8 cellular contexts compared by ENCODE assay signal in genomic region chr4:140049924-140050681, GRCh38.
DNase-seq lines count a peak whose midpoint lies in the region; ATAC-seq and TF ChIP-seq lines count a peak whose summit lies in the region.

No MANE protein-coding gene starts in this region.

- 69 to 75% methylated on average over 7 of the region's 7 CpGs for WGBS in heart right ventricle, 2 donors
- 77 to 78% methylated on average over 7 of the region's 7 CpGs for WGBS in thyroid gland, 2 donors

- TF ChIP-seq CTCF in heart right ventricle (IDR thresholded peaks at IDR 0.05) = peak in 5 of 9 donors; percentile 18 to 55 (median 40)
- TF ChIP-seq CTCF in left lung (IDR thresholded peaks at IDR 0.05) = no peak
- TF ChIP-seq CTCF in thyroid gland (IDR thresholded peaks at IDR 0.05) = no peak

- H3K4me3 ChIP-seq in heart right ventricle (peak overlapping the region in 9 of 10 donors; percentile 16 to 55 (median 49)), adipocyte (ENCODE audit: low read length) (peak overlapping the region; percentile 81), left lung (no peak overlapping the region), thyroid gland (replicated peaks in 1 of 3) (no peak overlapping the region)

- H3K9me3 ChIP-seq in heart right ventricle (no peaks in the 10 kb centered on the region), adipocyte (ENCODE audit: control insufficient read depth, low read length) (no peaks in the 10 kb centered on the region), left lung (no peaks in the 10 kb centered on the region), thyroid gland (no peaks in the 10 kb centered on the region)

- H3K27ac ChIP-seq in heart right ventricle = peak overlapping the region in 8 of 10 donors; percentile 21 to 84 (median 66)
- peak overlapping the region; percentile 63 to 79 for H3K27ac ChIP-seq in left lung
- H3K27ac ChIP-seq in thyroid gland = peak overlapping the region in 1 of 3 donors; percentile 27

- intact Hi-C loops in heart right ventricle (cut with DNase I) = loop anchor here (1.0 to 10.0 kb wide), 13 partner anchors 42 to 318 kb away; partner anchors contain the start of gene MAML3 (in 5 of the 10)
- intact Hi-C loops in left ventricle myocardium superior (cut with micrococcal nuclease) = no loop called here
- intact Hi-C loops in left lung (cut with DNase I) = loop anchor here in 1 of 2 donors (5.0 to 10.0 kb wide), 2 partner anchors 102 to 205 kb away; partner anchors contain the start of gene MAML3
- intact Hi-C loops in thyroid gland (cut with DNase I) = loop anchor here (5.0 kb wide), 1 partner anchor 202 kb away; no protein-coding TSS in a partner anchor

- H3K27me3 ChIP-seq in heart right ventricle (no peaks in the 10 kb centered on the region), adipocyte (replicated peaks; ENCODE audit: control insufficient read depth, insufficient read depth, low read length) (no peaks in the 10 kb centered on the region), left lung (no peaks in the 10 kb centered on the region), thyroid gland (no peaks in the 10 kb centered on the region)

- ATAC-seq in heart right ventricle = peak in 3 of 8 donors; percentile 36 to 51 (median 44)
- no peak for ATAC-seq in left ventricle myocardium superior
- no peak for ATAC-seq in left lung
- no peak for ATAC-seq in GM21360 (IDR thresholded peaks at IDR 0.05; ENCODE audit: unreplicated experiment)
- no peak for ATAC-seq in activated CD4-positive, CD25-positive, alpha-beta regulatory T cell treated with anti-CD3 and anti-CD28 coated beads, Interleukin-2, amount 50 U/mL, for 24 hours

- DNase-seq in heart right ventricle (no peak), left ventricle myocardium superior (no peak), NCI-H2171 treated with DMSO at 0.1 percent for 48 hours (lab: John Stamatoyannopoulos, UW) (peak; percentile 82), adipocyte (ENCODE audit: low read depth) (peak; percentile 37), left lung (no peak), thyroid gland (no peak)

- peak overlapping the region; percentile 62 for H3K9ac ChIP-seq in adipocyte (ENCODE audit: low read length)

- TF ChIP-seq POLR2A in thyroid gland (IDR thresholded peaks at IDR 0.05) = no peak

- H3K4me1 ChIP-seq in heart right ventricle = peaks cover 2 to 54% (median 40%) of the 10 kb centered on the region in 9 donors
- peaks cover 17% of the 10 kb centered on the region for H3K4me1 ChIP-seq in adipocyte (ENCODE audit: control insufficient read depth, insufficient read depth, low read length)
- peaks cover under 1 to 53% of the 10 kb centered on the region in 2 donors for H3K4me1 ChIP-seq in left lung
- peaks cover 0 to 12% of the 10 kb centered on the region in 2 donors for H3K4me1 ChIP-seq in thyroid gland

- H3K36me3 ChIP-seq in heart right ventricle (no peaks in the 10 kb centered on the region), adipocyte (ENCODE audit: control insufficient read depth, insufficient read depth, low read length, severe bottlenecking) (no peaks in the 10 kb centered on the region), left lung (no peaks in the 10 kb centered on the region), thyroid gland (no peaks in the 10 kb centered on the region)

Comparison
In these comparisons a context has a peak if more than half of its experiments do, and no peak if none do; other contexts are left out.
1. DNase-seq: peak in NCI-H2171 treated with DMSO at 0.1 percent for 48 hours (single experiment) and adipocyte (single experiment); none in heart right ventricle (0 of 2), left ventricle myocardium superior (single experiment), left lung (0 of 2) and thyroid gland (0 of 2).
2. H3K4me3 ChIP-seq: peak in heart right ventricle (9 of 10) and adipocyte (single experiment); none in left lung (0 of 2) and thyroid gland (0 of 3).
3. CTCF ChIP-seq: peak in heart right ventricle (5 of 9); none in left lung (0 of 2) and thyroid gland (0 of 6).